In the genomic region with DNA sequence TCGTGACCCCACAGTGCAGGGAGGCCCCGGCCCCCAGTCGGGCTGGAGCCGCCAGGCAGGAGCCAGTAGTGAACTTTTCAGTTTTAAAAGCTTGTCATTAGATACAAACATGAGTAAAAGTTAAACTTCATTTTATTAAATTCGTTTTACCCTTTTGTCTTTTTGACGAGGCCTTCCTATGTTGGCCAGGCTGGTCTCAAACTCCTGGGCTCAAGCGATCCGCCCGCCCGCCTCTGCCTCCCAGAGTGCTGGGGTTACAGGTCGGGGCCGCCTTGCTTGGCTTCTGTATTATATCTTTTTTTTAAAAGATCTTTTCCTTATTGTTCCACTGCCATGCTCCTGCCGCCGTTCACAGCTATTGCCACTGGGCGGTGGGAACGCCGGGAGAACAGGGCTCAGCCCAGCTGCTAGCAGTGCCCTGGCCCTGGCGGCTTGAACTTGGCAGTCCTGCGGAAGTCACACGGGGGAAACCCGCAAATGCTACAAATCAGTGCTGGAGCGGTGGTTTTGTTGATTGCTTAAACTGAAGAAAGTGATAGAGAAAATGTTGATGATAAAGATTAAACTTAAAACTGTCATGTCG, we compare ENCODE assay signal across 8 cellular contexts. TPM values are rescaled to one million over a fixed set of nuclear protein-coding genes. Genes with fewer than 3 reads are reported as not detected.
DNase-seq lines count a peak whose midpoint lies in the region; ATAC-seq and TF ChIP-seq lines count a peak whose summit lies in the region.

No MANE protein-coding gene starts in this region.

- peak overlapping the region; percentile 93 for H3K4me3 ChIP-seq in kidney epithelial cell (ENCODE audit: low read depth, low read length)

- no peaks in the 10 kb centered on the region for H3K27me3 ChIP-seq in kidney epithelial cell (ENCODE audit: control insufficient read depth, insufficient read depth, low read length)

- no peaks in the 10 kb centered on the region for H3K36me3 ChIP-seq in kidney epithelial cell (ENCODE audit: control insufficient read depth, insufficient read depth, low read length)

- POLR2A ChIA-PET in WTC11 (lab: Charles Lee): interaction anchor here (1.1 kb wide), 1 partner anchor 26 kb away, joined by 3 read pairs; no protein-coding TSS in a partner anchor

- peaks cover 9% of the 10 kb centered on the region for H3K27me3 Mint-ChIP-seq in WTC11 (ENCODE audit: low read depth)

- ATAC-seq in GM21515 (IDR thresholded peaks at IDR 0.05; ENCODE audit: unreplicated experiment): peak; percentile 16
- ATAC-seq in WTC11: peak; percentile 63
- ATAC-seq in GM19397 (IDR thresholded peaks at IDR 0.05; ENCODE audit: unreplicated experiment): no peak

- H3K36me3 Mint-ChIP-seq in WTC11: peaks cover 9% of the 10 kb centered on the region

- TF ChIP-seq CTCF in C4-2B (conservative IDR thresholded peaks at IDR 0.05) (no peak; the same call in 1 of the 2 replicates), WTC11 (IDR thresholded peaks at IDR 0.05) (no peak), kidney epithelial cell (IDR thresholded peaks at IDR 0.05; ENCODE audit: insufficient read depth, low read length, poor library complexity, severe bottlenecking) (peak; percentile 51)

- CTCF ChIA-PET in WTC11 (lab: Charles Lee): interaction anchor here (0.6 to 1.3 kb wide), 8 partner anchors 10 to 394 kb away, joined by 3 to 4 read pairs (median 3); a partner anchor contains a TSS

- peak overlapping the region; percentile 85 for H3K4me3 Mint-ChIP-seq in WTC11

- H3K27ac Mint-ChIP-seq in WTC11: no peak overlapping the region

- peak; percentile 26 to 45 for DNase-seq in NCI-H1930 (lab: John Stamatoyannopoulos, UW)
- peak; percentile 66 for DNase-seq in WTC11 (ENCODE audit: low spot score)
- peak; percentile 43 for DNase-seq in cerebellum (ENCODE audit: low spot score)
- DNase-seq in kidney epithelial cell (ENCODE audit: low read depth): peak; percentile 25
- DNase-seq in stimulated activated CD4-positive, alpha-beta T cell treated with anti-CD3 and anti-CD28 coated beads, Interleukin-1b, Interleukin-23, amount 100 ng/mL, for 48 hours: peak; percentile 53

- no peaks in the 10 kb centered on the region for H3K9me3 Mint-ChIP-seq in WTC11

- peaks cover 14% of the 10 kb centered on the region for H3K4me1 Mint-ChIP-seq in WTC11

- peak overlapping the region; percentile 97 for H3K27ac ChIP-seq in C4-2B

TF ChIP-seq in WTC11, 78 proteins besides CTCF, POLR2A, EP300 and RAD21:
- TF ChIP-seq JAZF1 (CRISPR knock-in tag; IDR thresholded peaks at IDR 0.05) (no peak), ZNF263 (CRISPR knock-in tag; IDR thresholded peaks at IDR 0.05; ENCODE audit: low read depth) (0 out of 2 replicates have a peak, but pooled peaks have one; percentile 12)
TF ChIP-seq in WTC11: peak in this region for 1.

RNA-seq across cellular contexts. Expression of a gene that starts 1.0 kb away (rescaled TPM):
- total RNA-seq in WTC11 (2021) (63.3 to 72.6 TPM (median 69.2 TPM) in 3 replicates), cerebellum (24.0 TPM), kidney epithelial cell (31.2 and 31.9 TPM in 2 replicates)

RNA-seq across cellular contexts. Expression of a gene that starts 49.4 kb away (rescaled TPM):
- total RNA-seq in WTC11 (2021) (19.7 to 20.2 TPM (median 20.0 TPM) in 3 replicates), cerebellum (9.2 TPM), kidney epithelial cell (9.0 and 9.4 TPM in 2 replicates)
